19 cellular contexts compared by ENCODE assay signal in the genomic region with DNA sequence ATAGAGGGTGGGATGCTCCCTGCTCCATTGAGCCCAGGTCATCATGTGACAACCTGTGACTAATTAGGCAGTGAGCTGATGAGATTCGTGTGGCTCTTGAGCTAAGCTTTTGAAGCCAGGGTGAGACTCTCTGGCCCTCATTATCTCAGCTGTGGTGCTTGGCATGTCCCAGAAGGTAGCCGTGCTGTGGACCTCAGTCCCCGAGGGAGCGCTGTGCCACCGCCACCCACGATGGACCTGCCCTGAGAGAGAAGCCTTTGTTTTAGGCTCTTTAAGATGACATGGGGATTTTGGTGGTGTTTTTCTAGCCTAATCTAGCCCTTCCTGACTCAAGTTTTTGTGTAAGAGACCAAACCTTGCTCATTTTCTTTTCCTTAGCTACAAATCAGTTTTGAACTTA.
"Had no signal": no experiment of that assay in that cellular context is flagged by ENCODE, and none has a peak within 500 bp of the region (broad histone marks: within the 10 kb centered on the region; RNA-seq: fewer than 3 reads in every experiment).

No MANE protein-coding gene starts in this region.

- FAIRE-seq: islet of Langerhans had no signal

- ATAC-seq: activated CD4-positive, CD25-positive, alpha-beta regulatory T cell treated with anti-CD3 and anti-CD28 coated beads, Interleukin-2, amount 50 U/mL, for 24 hours; activated T-cell treated with anti-CD3 and anti-CD28 coated beads, Interleukin-2, amount 50 U/mL, for 72 hours; gastrocnemius medialis; heart left ventricle; left cardiac atrium; natural killer cell had no signal

- DNase-seq: activated CD4-positive, alpha-beta memory T cell treated with anti-CD3 and anti-CD28 coated beads, Interleukin-2, amount 10 ng/mL, durations not matched to agents 7 days and 5 days; activated CD4-positive, alpha-beta T cell treated with anti-CD3 and anti-CD28 coated beads, Interleukin-2, amount 10 ng/mL, durations not matched to agents 24 days and 14 days; activated effector memory CD4-positive, alpha-beta T cell treated with Interleukin-2 at 50 U/mL for 16 hours; activated naive CD4-positive, alpha-beta T cell treated with anti-CD3 and anti-CD28 coated beads, Interleukin-2, amount 10 ng/mL, durations not matched to agents 7 days and 5 days; activated T-cell treated with anti-CD3 and anti-CD28 coated beads, Interleukin-2, amount 50 U/mL, for 72 hours; amygdala; cerebellar nuclear complex; esophagus squamous epithelium; gastrocnemius medialis; heart left ventricle; left cardiac atrium; midbrain; natural killer cell; ovary; stimulated activated CD4-positive, alpha-beta T cell treated with anti-CD3 and anti-CD28 coated beads, Interleukin-2, amount 100 ng/mL, for 48 hours; stimulated activated CD8-positive, alpha-beta memory T cell treated with anti-CD3 and anti-CD28 coated beads, Interleukin-4, amount 100 ng/mL, for 48 hours; stimulated activated naive CD4-positive, alpha-beta T cell treated with Interleukin-2 at 50 U/mL for 16 hours had no signal
